In the genomic region with DNA sequence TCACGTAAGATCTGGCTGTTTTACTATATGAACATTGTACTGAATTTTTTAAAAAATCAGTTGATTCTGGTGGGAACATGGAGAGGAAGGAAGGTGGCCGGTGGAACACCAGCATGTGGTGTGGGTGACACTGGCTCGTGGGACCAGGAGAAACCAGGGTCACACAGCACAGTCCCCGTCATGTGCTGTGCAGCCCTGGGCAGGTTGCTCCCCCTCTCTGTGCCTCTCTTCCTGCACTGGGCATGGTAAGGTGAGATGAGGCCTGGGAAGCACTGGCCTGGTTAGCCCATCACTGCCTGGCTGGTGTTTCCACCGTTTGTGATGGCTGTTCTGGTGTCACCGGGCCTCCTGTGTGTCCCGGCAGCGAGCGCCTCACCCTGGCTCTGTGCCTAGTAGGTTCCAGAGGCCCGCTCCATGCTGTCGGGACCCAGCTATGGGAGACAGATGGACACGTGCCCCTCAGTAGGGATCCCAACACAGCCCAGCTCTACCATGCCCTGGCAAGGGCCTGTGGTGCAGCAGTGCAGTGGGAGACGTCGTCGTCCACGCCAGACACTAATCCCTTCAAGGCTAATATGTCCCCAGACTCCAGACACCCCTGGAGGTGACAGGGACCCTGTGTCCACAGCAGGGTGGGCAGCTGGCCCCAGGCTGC, we compare ENCODE assay signal across 13 cellular contexts.
DNase-seq lines count a peak whose midpoint lies in the region; ATAC-seq, FAIRE-seq and TF ChIP-seq lines count a peak whose summit lies in the region.
"Had no signal": no experiment of that assay in that cellular context is flagged by ENCODE, and none has a peak within 500 bp of the region (broad histone marks: within the 10 kb centered on the region; RNA-seq: fewer than 3 reads in every experiment).

No MANE protein-coding gene starts in this region.

- H3K36me3 ChIP-seq in K562 (ENCODE audit: control insufficient read depth, insufficient read depth, low read length): no peaks in the 10 kb centered on the region
- no peaks in the 10 kb centered on the region for H3K36me3 ChIP-seq in Karpas-422 (ENCODE audit: insufficient read depth, low read length)

- H3K9me3 ChIP-seq in K562 (replicated peaks; ENCODE audit: control insufficient read depth, insufficient read depth, low read depth, low read length) (peaks cover 6% of the 10 kb centered on the region), Karpas-422 (ENCODE audit: low read length) (no peaks in the 10 kb centered on the region; the same call in 1 of the 2 replicates)

- in situ Hi-C loops in K562 (cut with MboI): no loop called here

- TF ChIP-seq CTCF in K562 (IDR thresholded peaks at IDR 0.05 in 2 of 3, conservative IDR thresholded peaks at IDR 0.05 in 1 of 3; ENCODE audit: insufficient read depth in 2 of 3, low read depth in 1 of 3, low read length in 3 of 3): no peak

- H3K27ac ChIP-seq in K562 (ENCODE audit: extremely low read depth, low read depth, low read length) (no peak overlapping the region), Karpas-422 (ENCODE audit: low read length) (no peak overlapping the region)
- H3K27ac ChIP-seq: GM23248 had no signal

- POLR2A ChIA-PET in K562 (lab: Yijun Ruan, JAX): interaction anchor here (0.5 to 1.4 kb wide), 2 partner anchors 9 to 361 kb away, joined by 3 read pairs; no protein-coding TSS in a partner anchor

- H4K20me1 ChIP-seq in K562 (replicated peaks; ENCODE audit: control insufficient read depth, insufficient read depth, low read length) (no peaks in the 10 kb centered on the region), Karpas-422 (ENCODE audit: insufficient read depth, low read depth, low read length) (no peaks in the 10 kb centered on the region)

- H3K79me2 ChIP-seq in K562 (ENCODE audit: control insufficient read depth, insufficient read depth, low read length) (no peaks in the 10 kb centered on the region), Karpas-422 (ENCODE audit: low read length) (no peaks in the 10 kb centered on the region)

- no peak for FAIRE-seq in K562 (lab: Jason Lieb, UNC)
- FAIRE-seq: GM19239 had no signal

- CTCF ChIA-PET in K562 (lab: Yijun Ruan, JAX; ENCODE audit: low intra/inter-chr PET ratio): no interaction called here

- no peak for DNase-seq in K562 (ENCODE audit: extremely low read depth in 1 of 4, low spot score in 3 of 4)
- DNase-seq in mesenteric fat pad (ENCODE audit: low spot score): peak; percentile 86
- peak; percentile 69 for DNase-seq in posterior vena cava (ENCODE audit: low spot score)
- DNase-seq in NCI-H2196 (lab: John Stamatoyannopoulos, UW; ENCODE audit: unreplicated experiment): no peak
- no peak for DNase-seq in EL
- no peak for DNase-seq in Karpas-422
- DNase-seq: Caco-2, DND-41, GF-D8, GM23248, H7 had no signal

- intact Hi-C loops in K562 (cut with micrococcal nuclease) (no loop called here), posterior vena cava (cut with DNase I) (no loop called here)

- H3K9ac ChIP-seq in K562 (ENCODE audit: insufficient read depth in 1 of 2, low read depth in 2 of 2, low read length in 2 of 2) (peak overlapping the region in 1 of 2 experiments; percentile 81; a peak in 2 of 4 replicates), Karpas-422 (ENCODE audit: low read length) (no peak overlapping the region)
- H3K9ac ChIP-seq: GM23248 had no signal

- no peak for TF ChIP-seq EP300 in K562 (IDR thresholded peaks at IDR 0.05; ENCODE audit: low read length)

- no peak overlapping the region for H3K4me3 ChIP-seq in K562
- H3K4me3 ChIP-seq in Karpas-422 (ENCODE audit: low read length): no peak overlapping the region
- H3K4me3 ChIP-seq: GM23248 had no signal

- peak overlapping the region; percentile 60; the same call in 1 of the 2 replicates for H2AFZ ChIP-seq in K562 (ENCODE audit: low read depth, low read length)
- no peak overlapping the region for H2AFZ ChIP-seq in Karpas-422 (ENCODE audit: low read length)
- H2AFZ ChIP-seq: GM23248 had no signal

- no peak for TF ChIP-seq RAD21 in K562 (CRISPR knock-in tag; conservative IDR thresholded peaks at IDR 0.05 in 1 of 2, IDR thresholded peaks at IDR 0.05 in 1 of 2)

- 78% methylated on average over 16 of the region's 16 CpGs for WGBS in K562 (ENCODE audit: insufficient coverage, low coverage, missing lambda C conversion rate)

- H3K27me3 ChIP-seq in K562 (ENCODE audit: control insufficient read depth in 2 of 2, insufficient read depth in 2 of 2, low read length in 2 of 2) (no peaks in the 10 kb centered on the region), Karpas-422 (ENCODE audit: low read length) (no peaks in the 10 kb centered on the region)

- peaks cover 41 to 56% of the 10 kb centered on the region in 2 experiments for H3K4me1 ChIP-seq in K562 (replicated peaks in 1 of 2; ENCODE audit: control insufficient read depth in 2 of 2, insufficient read depth in 2 of 2, low read length in 2 of 2)
- H3K4me1 ChIP-seq in Karpas-422 (ENCODE audit: low read length): no peaks in the 10 kb centered on the region
- H3K4me1 ChIP-seq: Caco-2 had no signal

- TF ChIP-seq POLR2A in K562 (conservative IDR thresholded peaks at IDR 0.05): no peak

- BruUV-seq in K562 (replicated peaks; lab: Mats Ljungman, UMichigan): no TSS peak

- H3K4me2 ChIP-seq in K562 (ENCODE audit: insufficient read depth, low read length) (peak overlapping the region; percentile 36; the same call in 1 of the 2 replicates), Karpas-422 (ENCODE audit: low read depth, low read length, poor library complexity, severe bottlenecking) (no peak overlapping the region)

- H3K9me2 ChIP-seq in Karpas-422 (replicated peaks; ENCODE audit: insufficient read depth, low read length): no peaks in the 10 kb centered on the region

- no peaks in the 10 kb centered on the region for H3K9me1 ChIP-seq in K562 (ENCODE audit: control insufficient read depth, insufficient read depth, low read length)

- ATAC-seq in K562: no peak
- no peak for ATAC-seq in GM19463 (IDR thresholded peaks at IDR 0.05; ENCODE audit: unreplicated experiment)

TF ChIP-seq in K562, 482 proteins besides CTCF, POLR2A, EP300 and RAD21 (continues in another document):
- no peak for TF ChIP-seq NELFE (IDR thresholded peaks at IDR 0.05; ENCODE audit: insufficient read depth, insufficient read length)
- no peak for TF ChIP-seq EP400 (IDR thresholded peaks at IDR 0.05)
- TF ChIP-seq BCOR (IDR thresholded peaks at IDR 0.05): peak; percentile 82
- TF ChIP-seq BHLHE40 (IDR thresholded peaks at IDR 0.05; ENCODE audit: low read length): no peak
- no peak for TF ChIP-seq MECOM (CRISPR knock-in tag; IDR thresholded peaks at IDR 0.05)
- TF ChIP-seq, protein P1, sequence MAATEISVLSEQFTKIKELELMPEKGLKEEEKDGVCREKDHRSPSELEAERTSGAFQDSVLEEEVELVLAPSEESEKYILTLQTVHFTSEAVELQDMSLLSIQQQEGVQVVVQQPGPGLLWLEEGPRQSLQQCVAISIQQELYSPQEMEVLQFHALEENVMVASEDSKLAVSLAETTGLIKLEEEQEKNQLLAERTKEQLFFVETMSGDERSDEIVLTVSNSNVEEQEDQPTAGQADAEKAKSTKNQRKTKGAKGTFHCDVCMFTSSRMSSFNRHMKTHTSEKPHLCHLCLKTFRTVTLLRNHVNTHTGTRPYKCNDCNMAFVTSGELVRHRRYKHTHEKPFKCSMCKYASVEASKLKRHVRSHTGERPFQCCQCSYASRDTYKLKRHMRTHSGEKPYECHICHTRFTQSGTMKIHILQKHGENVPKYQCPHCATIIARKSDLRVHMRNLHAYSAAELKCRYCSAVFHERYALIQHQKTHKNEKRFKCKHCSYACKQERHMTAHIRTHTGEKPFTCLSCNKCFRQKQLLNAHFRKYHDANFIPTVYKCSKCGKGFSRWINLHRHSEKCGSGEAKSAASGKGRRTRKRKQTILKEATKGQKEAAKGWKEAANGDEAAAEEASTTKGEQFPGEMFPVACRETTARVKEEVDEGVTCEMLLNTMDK (IDR thresholded peaks at IDR 0.05; ENCODE audit: borderline replicate concordance, insufficient read depth, low read depth, low read length, poor library complexity, severe bottlenecking): no peak
- TF ChIP-seq TEAD2 (tag; IDR thresholded peaks at IDR 0.05): no peak
- TF ChIP-seq, protein P2, sequence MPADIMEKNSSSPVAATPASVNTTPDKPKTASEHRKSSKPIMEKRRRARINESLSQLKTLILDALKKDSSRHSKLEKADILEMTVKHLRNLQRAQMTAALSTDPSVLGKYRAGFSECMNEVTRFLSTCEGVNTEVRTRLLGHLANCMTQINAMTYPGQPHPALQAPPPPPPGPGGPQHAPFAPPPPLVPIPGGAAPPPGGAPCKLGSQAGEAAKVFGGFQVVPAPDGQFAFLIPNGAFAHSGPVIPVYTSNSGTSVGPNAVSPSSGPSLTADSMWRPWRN (IDR thresholded peaks at IDR 0.05; ENCODE audit: low read depth): no peak
- no peak for TF ChIP-seq POLR2B (IDR thresholded peaks at IDR 0.05; ENCODE audit: low read depth, partially characterized antibody)
- TF ChIP-seq, protein P3, sequence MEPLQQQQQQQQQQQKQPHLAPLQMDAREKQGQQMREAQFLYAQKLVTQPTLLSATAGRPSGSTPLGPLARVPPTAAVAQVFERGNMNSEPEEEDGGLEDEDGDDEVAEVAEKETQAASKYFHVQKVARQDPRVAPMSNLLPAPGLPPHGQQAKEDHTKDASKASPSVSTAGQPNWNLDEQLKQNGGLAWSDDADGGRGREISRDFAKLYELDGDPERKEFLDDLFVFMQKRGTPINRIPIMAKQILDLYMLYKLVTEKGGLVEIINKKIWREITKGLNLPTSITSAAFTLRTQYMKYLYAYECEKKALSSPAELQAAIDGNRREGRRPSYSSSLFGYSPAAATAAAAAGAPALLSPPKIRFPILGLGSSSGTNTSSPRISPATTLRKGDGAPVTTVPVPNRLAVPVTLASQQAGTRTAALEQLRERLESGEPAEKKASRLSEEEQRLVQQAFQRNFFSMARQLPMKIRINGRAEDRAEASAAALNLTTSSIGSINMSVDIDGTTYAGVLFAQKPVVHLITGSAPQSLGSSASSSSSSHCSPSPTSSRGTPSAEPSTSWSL (CRISPR knock-in tag; IDR thresholded peaks at IDR 0.05; ENCODE audit: borderline replicate concordance): no peak
- TF ChIP-seq SETDB1 (IDR thresholded peaks at IDR 0.05; ENCODE audit: low read length): no peak
- no peak for TF ChIP-seq KDM2B (CRISPR knock-in tag; IDR thresholded peaks at IDR 0.05)
- TF ChIP-seq CBX1 (IDR thresholded peaks at IDR 0.05; ENCODE audit: low read depth): peak; percentile 73; the same call in 1 of the 2 replicates
- peak; percentile 68 for TF ChIP-seq ZNF121 (CRISPR knock-in tag; conservative IDR thresholded peaks at IDR 0.05)

Comparison
In these comparisons a context has a peak if more than half of its experiments do, and no peak if none do; other contexts are left out.
1. DNase-seq: peak in mesenteric fat pad (single experiment) and posterior vena cava (single experiment); none in K562 (0 of 4), NCI-H2196 (single experiment), EL (single experiment) and Karpas-422 (single experiment).